In genomic region chr3:128987701-128988100, GRCh38 we compare ENCODE assay signal across 27 cellular contexts. TPM values are rescaled to one million over a fixed set of nuclear protein-coding genes. Genes with fewer than 3 reads are reported as not detected.
DNase-seq lines count a peak whose midpoint lies in the region; FAIRE-seq and TF ChIP-seq lines count a peak whose summit lies in the region.
"Had no signal": no experiment of that assay in that cellular context is flagged by ENCODE, and none has a peak within 500 bp of the region (broad histone marks: within the 10 kb centered on the region; RNA-seq: fewer than 3 reads in every experiment).

No MANE protein-coding gene starts in this region.

- no peak for TF ChIP-seq POLR2A in Peyer's patch (IDR thresholded peaks at IDR 0.05)

- no peaks in the 10 kb centered on the region for H3K9me3 ChIP-seq in Peyer's patch
- no peaks in the 10 kb centered on the region for H3K9me3 ChIP-seq in endodermal cell (ENCODE audit: control insufficient read depth, low read length)
- no peaks in the 10 kb centered on the region for H3K9me3 ChIP-seq in tibial artery
- H3K9me3 ChIP-seq: BE2C, BLaER1 had no signal

- peaks cover 8% of the 10 kb centered on the region for H3K4me1 Mint-ChIP-seq in endodermal cell
- H3K4me1 Mint-ChIP-seq: CD4-positive, alpha-beta memory T cell; CD8-positive, alpha-beta memory T cell had no signal

- intact Hi-C loops in tibial artery (cut with DNase I; ENCODE audit: low total_unique reads) = no loop called here

- no peak for TF ChIP-seq CTCF in Peyer's patch (IDR thresholded peaks at IDR 0.05)
- no peak for TF ChIP-seq CTCF in endodermal cell (conservative IDR thresholded peaks at IDR 0.05)
- no peak for TF ChIP-seq CTCF in tibial artery (IDR thresholded peaks at IDR 0.05)
- no peak for TF ChIP-seq CTCF in D721Med (IDR thresholded peaks at IDR 0.05; ENCODE audit: insufficient read depth, missing control alignments)

- DNase-seq in Peyer's patch = peak in 2 of 3 donors; percentile 9 to 21
- DNase-seq in endodermal cell = no peak
- peak; percentile 68 for DNase-seq in mesenteric fat pad (ENCODE audit: low spot score)
- no peak for DNase-seq in DMS53 (lab: John Stamatoyannopoulos, UW)
- DNase-seq in tibial artery = no peak
- no peak for DNase-seq in D721Med (ENCODE audit: insufficient read length, low spot score)
- DNase-seq: 8988T; ACHN; BE2C; C1 segment of cervical spinal cord; CD4-positive, alpha-beta memory T cell; CD4-positive, CD25-positive, alpha-beta regulatory T cell; CD8-positive, alpha-beta memory T cell; COR-L47; DMS79; DND-41; EL; GDM1 had no signal

- peaks cover 29% of the 10 kb centered on the region for H3K27me3 Mint-ChIP-seq in endodermal cell (ENCODE audit: insufficient read depth)
- H3K27me3 Mint-ChIP-seq: CD4-positive, alpha-beta memory T cell had no signal

- FAIRE-seq in D721Med (lab: Jason Lieb, UNC) = no peak
- FAIRE-seq: A204.1, GM12878, GM12892, GM18507 had no signal

- WGBS in endodermal cell (ENCODE audit: insufficient coverage in 1 of 2, insufficient read length in 1 of 2), 2 experiments = 90 to 95% methylated on average over 5 to 8 of the region's 8 CpGs

- no peak overlapping the region for H3K27ac Mint-ChIP-seq in endodermal cell
- H3K27ac Mint-ChIP-seq: CD14-positive monocyte; CD4-positive, alpha-beta memory T cell; CD4-positive, CD25-positive, alpha-beta regulatory T cell; CD8-positive, alpha-beta memory T cell had no signal

- H3K27ac ChIP-seq in Peyer's patch (no peak overlapping the region), endodermal cell (ENCODE audit: low read depth, low read length) (peak overlapping the region; percentile 49), tibial artery (no peak overlapping the region)
- H3K27ac ChIP-seq: BLaER1 had no signal

- no peak overlapping the region for H3K4me3 Mint-ChIP-seq in endodermal cell
- H3K4me3 Mint-ChIP-seq: CD14-positive monocyte; CD4-positive, alpha-beta memory T cell; CD4-positive, CD25-positive, alpha-beta regulatory T cell; CD8-positive, alpha-beta memory T cell had no signal

- H3K27me3 ChIP-seq in Peyer's patch (no peaks in the 10 kb centered on the region), endodermal cell (ENCODE audit: control insufficient read depth, insufficient read depth, low read length, poor library complexity, severe bottlenecking) (peaks cover 12% of the 10 kb centered on the region), tibial artery (no peaks in the 10 kb centered on the region)
- H3K27me3 ChIP-seq: BE2C, BLaER1 had no signal

- H3K36me3 ChIP-seq in Peyer's patch (no peaks in the 10 kb centered on the region), endodermal cell (ENCODE audit: control insufficient read depth, insufficient read depth, low read length) (no peaks in the 10 kb centered on the region), tibial artery (no peaks in the 10 kb centered on the region)
- H3K36me3 ChIP-seq: BE2C, BLaER1 had no signal

- no peaks in the 10 kb centered on the region for H3K9me3 Mint-ChIP-seq in endodermal cell
- H3K9me3 Mint-ChIP-seq: CD4-positive, alpha-beta memory T cell; CD4-positive, CD25-positive, alpha-beta regulatory T cell; CD8-positive, alpha-beta memory T cell had no signal

- H3K4me1 ChIP-seq in Peyer's patch (no peaks in the 10 kb centered on the region), endodermal cell (ENCODE audit: control insufficient read depth, insufficient read depth, low read length) (no peaks in the 10 kb centered on the region), tibial artery (no peaks in the 10 kb centered on the region)
- H3K4me1 ChIP-seq: BE2C had no signal

- H3K9ac ChIP-seq in endodermal cell (ENCODE audit: extremely low read depth, low read length, poor library complexity, severe bottlenecking) = no peak overlapping the region
- H3K9ac ChIP-seq: BLaER1 had no signal

- H3K4me3 ChIP-seq in Peyer's patch (no peak overlapping the region), endodermal cell (ENCODE audit: low read length) (no peak overlapping the region), tibial artery (no peak overlapping the region)
- H3K4me3 ChIP-seq: BLaER1, GM12878 had no signal

- H3K36me3 Mint-ChIP-seq in endodermal cell (ENCODE audit: low read depth) = no peaks in the 10 kb centered on the region
- H3K36me3 Mint-ChIP-seq: CD4-positive, alpha-beta memory T cell; CD4-positive, CD25-positive, alpha-beta regulatory T cell; CD8-positive, alpha-beta memory T cell had no signal

RNA-seq across cellular contexts. Expression of gene CFAP92, which starts 6.2 kb away (rescaled TPM):
- total RNA-seq in Peyer's patch (1 to 10 TPM in 3 of 4 donors, not detected in 1; 1.5 to 2.4 (median 1.7) TPM), endodermal cell (1 to 10 TPM; 1.3 to 3.0 TPM), mesenteric fat pad (0.64 TPM)
- polyA plus RNA-seq in endodermal cell (2013, experiment 1 of 2) = 11.9 TPM
- polyA plus RNA-seq in endodermal cell (2013, experiment 2 of 2) = 13.2 TPM
- total RNA-seq: A673; CD4-positive, CD25-positive, alpha-beta regulatory T cell; G401; GM12878 had no signal

RNA-seq across cellular contexts. Expression of gene EFCC1, which starts 13.4 kb away (rescaled TPM):
- total RNA-seq in Peyer's patch (10 to 100 TPM in 1 of 4 donors, 1 to 10 TPM in 3; 3.3 to 40.4 (median 4.0) TPM), endodermal cell (under 1 TPM; 0.31 to 0.93 TPM), mesenteric fat pad (1.8 TPM)
- 26.5 TPM for polyA plus RNA-seq in endodermal cell (2013, experiment 1 of 2)
- polyA plus RNA-seq in endodermal cell (2013, experiment 2 of 2) = 23.8 TPM
- total RNA-seq: A673; CD4-positive, alpha-beta memory T cell; Daoy; G401; GM12878 had no signal
- polyA plus RNA-seq: CD4-positive, alpha-beta memory T cell; CD4-positive, CD25-positive, alpha-beta regulatory T cell; GM12878 had no signal

Comparison
In these comparisons a context has a peak if more than half of its experiments do, and no peak if none do; other contexts are left out.
1. DNase-seq: peak in Peyer's patch (2 of 3) and mesenteric fat pad (single experiment); none in endodermal cell (single experiment), DMS53 (single experiment), tibial artery (0 of 2) and D721Med (single experiment).